In genomic region chr5:8641796-8642505, GRCh38 we compare ENCODE assay signal across 25 cellular contexts.
"Had no signal": no experiment of that assay in that cellular context is flagged by ENCODE, and none has a peak within 500 bp of the region (broad histone marks: within the 10 kb centered on the region; RNA-seq: fewer than 3 reads in every experiment).

No MANE protein-coding gene starts in this region.

- ATAC-seq: activated CD8-positive, alpha-beta memory T cell treated with anti-CD3 and anti-CD28 coated beads, Interleukin-2, amount 10 ng/mL, durations not matched to agents 7 days and 5 days; activated CD8-positive, alpha-beta T cell treated with anti-CD3 and anti-CD28 coated beads, Interleukin-2, amount 10 ng/mL, durations not matched to agents 7 days and 5 days; effector memory CD8-positive, alpha-beta T cell; gastroesophageal sphincter; heart left ventricle; left colon had no signal

- H3K9me3 ChIP-seq: ascending aorta, gastroesophageal sphincter, heart left ventricle, neutrophil, right lobe of liver, tibial nerve had no signal

- H3K36me3 ChIP-seq: ascending aorta, cardiac muscle cell, gastroesophageal sphincter, heart left ventricle, neutrophil, right lobe of liver, tibial nerve had no signal

- DNase-seq: activated B cell treated with CpG ODN at 0.5 μM for 24 hours; activated CD4-positive, alpha-beta T cell treated with anti-CD3 and anti-CD28 coated beads, Interleukin-2, amount 50 U/mL, for 1 hour; activated CD8-positive, alpha-beta memory T cell treated with anti-CD3 and anti-CD28 coated beads, Interleukin-2, amount 10 ng/mL, durations not matched to agents 7 days and 5 days; activated CD8-positive, alpha-beta T cell treated with anti-CD3 and anti-CD28 coated beads, Interleukin-2, amount 10 ng/mL, durations not matched to agents 7 days and 5 days; activated T-cell treated with anti-CD3 and anti-CD28 coated beads, Interleukin-2, amount 50 U/mL, for 48 hours; effector memory CD8-positive, alpha-beta T cell; erythroblast; heart left ventricle; hypothalamus; immature natural killer cell; kidney; left colon; mammary epithelial cell; naive B cell; nephron progenitor cell; right lobe of liver; stimulated activated CD4-positive, alpha-beta T cell treated with anti-CD3 and anti-CD28 coated beads, Interleukin-2, amount 100 ng/mL, for 48 hours; stimulated activated naive CD4-positive, alpha-beta T cell treated with Interleukin-2 at 50 U/mL for 16 hours; T1000 had no signal

- H3K27ac ChIP-seq: ascending aorta, cardiac muscle cell, coronary artery, gastroesophageal sphincter, heart left ventricle, neutrophil, right lobe of liver, tibial nerve had no signal

- H3K4me1 ChIP-seq: ascending aorta, gastroesophageal sphincter, heart left ventricle, right lobe of liver, tibial nerve had no signal

- FAIRE-seq: kidney had no signal

- H3K4me3 ChIP-seq: ascending aorta, cardiac muscle cell, coronary artery, gastroesophageal sphincter, heart left ventricle, right lobe of liver, tibial nerve had no signal

- H3K27me3 ChIP-seq: ascending aorta, cardiac muscle cell, gastroesophageal sphincter, heart left ventricle, neutrophil, right lobe of liver, tibial nerve had no signal
